Comparison of ENCODE assay signal across 8 cellular contexts in genomic region chr1:15410884-15411245, GRCh38. TPM values are rescaled to one million over a fixed set of nuclear protein-coding genes. Genes with fewer than 3 reads are reported as not detected.
DNase-seq lines count a peak whose midpoint lies in the region; ATAC-seq and TF ChIP-seq lines count a peak whose summit lies in the region.

No MANE protein-coding gene starts in this region.

- CTCF ChIA-PET in PC-9 (lab: Charles Lee), result no interaction called here

- H4K20me1 ChIP-seq in DND-41 (ENCODE audit: insufficient read depth, low read length) (peaks cover 59% of the 10 kb centered on the region), PC-9 (ENCODE audit: insufficient read depth) (peaks cover 10% of the 10 kb centered on the region)

- no peak for DNase-seq in DND-41
- no peak for DNase-seq in PC-9
- DNase-seq in epithelial cell of proximal tubule (ENCODE audit: low read depth), result no peak
- DNase-seq in NCI-H748 (lab: John Stamatoyannopoulos, UW; ENCODE audit: unreplicated experiment), result no peak
- no peak for DNase-seq in putamen (ENCODE audit: low spot score)
- no peak for DNase-seq in NCI-H1105 treated with DMSO at 0.1 percent for 48 hours (lab: John Stamatoyannopoulos, UW)

- intact Hi-C loops in PC-9 (cut with micrococcal nuclease; ENCODE audit: unreplicated experiment), result no loop called here

- H3K36me3 ChIP-seq in DND-41 (ENCODE audit: insufficient read depth, low read length) (peaks cover 9% of the 10 kb centered on the region; the same call in 1 of the 2 replicates), PC-9 (ENCODE audit: low read depth) (0 out of 2 replicates have a peak, but pooled peaks cover 6% of the 10 kb centered on the region), parathyroid adenoma (ENCODE audit: control insufficient read depth, insufficient read depth, low read length) (no peaks in the 10 kb centered on the region)

- peaks cover 23% of the 10 kb centered on the region for H3F3A ChIP-seq in PC-9 (ENCODE audit: insufficient read depth, low read depth)

- H3K79me2 ChIP-seq in DND-41 (ENCODE audit: insufficient read depth, low read length), result peaks cover 16% of the 10 kb centered on the region
- H3K79me2 ChIP-seq in PC-9 (ENCODE audit: low read depth), result peaks cover 58% of the 10 kb centered on the region
- H3K79me2 ChIP-seq in parathyroid adenoma, result no peaks in the 10 kb centered on the region

- H3K4me1 ChIP-seq in DND-41 (ENCODE audit: insufficient read depth, low read length) (peaks cover 30% of the 10 kb centered on the region), PC-9 (replicated peaks; ENCODE audit: insufficient read depth) (peaks cover 27% of the 10 kb centered on the region), parathyroid adenoma (peaks cover 16% of the 10 kb centered on the region)

- H3K4me2 ChIP-seq in DND-41 (ENCODE audit: insufficient read depth, low read length), result peak overlapping the region; percentile 85
- H3K4me2 ChIP-seq in PC-9, result peak overlapping the region; percentile 94
- H3K4me2 ChIP-seq in parathyroid adenoma (ENCODE audit: low read length), result peak overlapping the region; percentile 58

- H3K27ac ChIP-seq in DND-41 (ENCODE audit: low read length), result peak overlapping the region; percentile 30; the same call in 1 of the 2 replicates
- H3K27ac ChIP-seq in PC-9, result peak overlapping the region; percentile 57; the same call in 1 of the 2 replicates
- H3K27ac ChIP-seq in parathyroid adenoma, result peak overlapping the region; percentile 36

- POLR2A ChIA-PET in PC-9 (lab: Charles Lee; ENCODE audit: unreplicated experiment), result no interaction called here

- H2AFZ ChIP-seq in DND-41 (ENCODE audit: low read depth, low read length), result no peak overlapping the region
- H2AFZ ChIP-seq in PC-9, result no peak overlapping the region
- H2AFZ ChIP-seq in parathyroid adenoma, result no peak overlapping the region

- no peak for TF ChIP-seq CTCF in DND-41 (IDR thresholded peaks at IDR 0.05; ENCODE audit: borderline replicate concordance, extremely low read depth, low read length, poor library complexity, severe bottlenecking)
- no peak for TF ChIP-seq CTCF in PC-9 (conservative IDR thresholded peaks at IDR 0.05)
- TF ChIP-seq CTCF in epithelial cell of proximal tubule (conservative IDR thresholded peaks at IDR 0.05; ENCODE audit: low read depth, low read length), result no peak
- no peak for TF ChIP-seq CTCF in parathyroid adenoma (IDR thresholded peaks at IDR 0.05)

- no peaks in the 10 kb centered on the region for H3K9me3 ChIP-seq in DND-41 (ENCODE audit: insufficient read depth, low read length, severe bottlenecking)
- no peaks in the 10 kb centered on the region for H3K9me3 ChIP-seq in PC-9 (ENCODE audit: insufficient read depth, low read depth)
- no peaks in the 10 kb centered on the region for H3K9me3 ChIP-seq in parathyroid adenoma (ENCODE audit: control insufficient read depth, low read length)

- H3K9ac ChIP-seq in DND-41 (ENCODE audit: low read depth, low read length), result peak overlapping the region; percentile 86
- no peak overlapping the region for H3K9ac ChIP-seq in parathyroid adenoma

- ATAC-seq in DND-41 (ENCODE audit: insufficient read depth, low read depth), result no peak
- no peak for ATAC-seq in GM21529 (IDR thresholded peaks at IDR 0.05; ENCODE audit: unreplicated experiment)

- H3K4me3 ChIP-seq in DND-41 (ENCODE audit: low read depth in 1 of 2, low read length in 2 of 2) (peak overlapping the region; percentile 61 to 80), PC-9 (peak overlapping the region; percentile 75), epithelial cell of proximal tubule (ENCODE audit: low read depth, low read length) (peak overlapping the region; percentile 93), parathyroid adenoma (ENCODE audit: low read depth, low read length) (peak overlapping the region; percentile 73)

- H3K27me3 ChIP-seq in DND-41 (ENCODE audit: insufficient read depth, low read length, poor library complexity), result peaks cover 20% of the 10 kb centered on the region
- H3K27me3 ChIP-seq in PC-9 (ENCODE audit: insufficient read depth, low read depth), result no peaks in the 10 kb centered on the region
- H3K27me3 ChIP-seq in parathyroid adenoma (ENCODE audit: control insufficient read depth, insufficient read depth, low read length), result no peaks in the 10 kb centered on the region

- no TSS peak for BruUV-seq in PC-9 (replicated peaks; lab: Mats Ljungman, UMichigan)

- no peaks in the 10 kb centered on the region for H3K9me2 ChIP-seq in PC-9 (ENCODE audit: insufficient read depth)

RNA-seq across cellular contexts. Expression of gene EFHD2, which starts 1.2 kb away (rescaled TPM):
- total RNA-seq in PC-9 (2021) (129 and 160 TPM in 2 replicates), epithelial cell of proximal tubule (122 and 184 TPM in 2 replicates)

RNA-seq across cellular contexts. Expression of gene CTRC, which starts 27.4 kb away (rescaled TPM):
- total RNA-seq in PC-9 (2021) (not detected in 2 replicates), epithelial cell of proximal tubule (not detected in 2 replicates)

RNA-seq across cellular contexts. Expression of gene CELA2A, which starts 45.7 kb away (rescaled TPM):
- total RNA-seq in PC-9 (2021), result not detected in 2 replicates
- total RNA-seq in epithelial cell of proximal tubule, result not detected in 2 replicates
